In genomic region chr12:107086314-107086713, GRCh38 we compare ENCODE assay signal across 15 cellular contexts. TPM values are rescaled to one million over a fixed set of nuclear protein-coding genes. Genes with fewer than 3 reads are reported as not detected.
DNase-seq lines count a peak whose midpoint lies in the region; ATAC-seq and TF ChIP-seq lines count a peak whose summit lies in the region.
"Had no signal": no experiment of that assay in that cellular context is flagged by ENCODE, and none has a peak within 500 bp of the region (broad histone marks: within the 10 kb centered on the region; RNA-seq: fewer than 3 reads in every experiment).

No MANE protein-coding gene starts in this region.

- H3K27me3 Mint-ChIP-seq in H9 (ENCODE audit: low read depth) (peaks cover 2% of the 10 kb centered on the region; the same call in 1 of the 2 replicates), WTC11 (ENCODE audit: low read depth) (no peaks in the 10 kb centered on the region; the same call in 1 of the 2 replicates), nephron progenitor cell (ENCODE audit: low read depth, poor library complexity) (no peaks in the 10 kb centered on the region)

- H2BK5ac ChIP-seq in H9 (ENCODE audit: insufficient read length, low read length), result no peak overlapping the region

- H4K5ac ChIP-seq in H9 (ENCODE audit: insufficient read length, low read depth, low read length), result no peak overlapping the region

- no peak for DNase-seq in H9
- DNase-seq in WTC11 (ENCODE audit: low spot score), result no peak
- DNase-seq in nephron progenitor cell, result no peak
- DNase-seq in anterior cingulate cortex (lab: John Stamatoyannopoulos, UW), result no peak
- DNase-seq in SHP77 treated with DMSO at 0.1 percent for 48 hours (lab: John Stamatoyannopoulos, UW), result no peak
- DNase-seq in RKO (ENCODE audit: low spot score), result no peak
- DNase-seq in NCI-H2196 treated with DMSO at 0.1 percent for 48 hours (lab: John Stamatoyannopoulos, UW; ENCODE audit: unreplicated experiment), result no peak
- DNase-seq: Calu3; CD8-positive, alpha-beta T cell; DMS79 treated with DMSO at 0.1 percent for 48 hours; GM23248 had no signal

- no peak overlapping the region for H3K18ac ChIP-seq in H9 (ENCODE audit: insufficient read length, low read depth, low read length)

- POLR2A ChIA-PET in WTC11 (lab: Charles Lee), result no interaction called here

- no CpG with 5 or more reads among the region's 3 CpGs for WGBS in H9 (ENCODE audit: extremely low coverage, insufficient read length, low lambda C conversion rate)

- H3K4me2 ChIP-seq in H9 (ENCODE audit: insufficient read depth, insufficient read length, low read length), result no peak overlapping the region
- H3K4me2 ChIP-seq: BLaER1 treated with 17β-estradiol and CSF1 and Interleukin-3, amounts not matched to agents 10 nM and 100 nM had no signal

- CTCF ChIA-PET in WTC11 (lab: Charles Lee), result no interaction called here

- no peak overlapping the region for H3K56ac ChIP-seq in H9 (ENCODE audit: insufficient read length, low read depth, low read length)

- H2BK120ac ChIP-seq in H9 (ENCODE audit: low read depth, low read length, poor library complexity, severe bottlenecking), result no peak overlapping the region

- no peak overlapping the region for H2AFZ ChIP-seq in H9 (ENCODE audit: low read length)
- H2AFZ ChIP-seq: GM23248 had no signal

- no peak overlapping the region for H3T11ph ChIP-seq in H9 (ENCODE audit: low read length)

- H3K27ac ChIP-seq in H9 (ENCODE audit: insufficient read length, low read depth, low read length), result no peak overlapping the region
- H3K27ac ChIP-seq: BLaER1 treated with 17β-estradiol and CSF1 and Interleukin-3, amounts not matched to agents 10 nM and 100 nM; GM23248 had no signal

- no peak overlapping the region for H3K23ac ChIP-seq in H9 (ENCODE audit: insufficient read length, low read depth, low read length)

- H4K8ac ChIP-seq in H9 (replicated peaks; ENCODE audit: insufficient read length, low read depth, low read length), result no peak overlapping the region

- H3K9ac ChIP-seq in H9 (ENCODE audit: extremely low read depth, insufficient read length, low read length), result no peak overlapping the region
- H3K9ac ChIP-seq: BLaER1 treated with 17β-estradiol and CSF1 and Interleukin-3, amounts not matched to agents 10 nM and 100 nM; GM23248 had no signal

- peak; percentile 64 for ATAC-seq in WTC11
- ATAC-seq: CD8-positive, alpha-beta T cell; GM12878; HCT116 had no signal

- H3K27ac Mint-ChIP-seq in H9, result peak overlapping the region in 2 of 3 experiments; percentile 9 to 15; a peak in 2 of 7 replicates
- H3K27ac Mint-ChIP-seq in WTC11, result no peak overlapping the region
- peak overlapping the region; percentile 80 for H3K27ac Mint-ChIP-seq in nephron progenitor cell
- H3K27ac Mint-ChIP-seq: B cell; CD8-positive, alpha-beta T cell had no signal

- H3K4me1 ChIP-seq in H9 (ENCODE audit: insufficient read depth, low read length), result no peaks in the 10 kb centered on the region; the same call in 1 of the 2 replicates

- H2BK12ac ChIP-seq in H9 (ENCODE audit: insufficient read length, low read depth, low read length), result no peak overlapping the region

- H4K20me1 ChIP-seq in H9 (ENCODE audit: control insufficient read depth, insufficient read depth, insufficient read length), result no peaks in the 10 kb centered on the region

- no peak overlapping the region for H4K91ac ChIP-seq in H9 (ENCODE audit: insufficient read length, low read depth, low read length)

- H3K9me3 Mint-ChIP-seq in H9, result peaks cover 11 to 26% of the 10 kb centered on the region in 2 experiments
- H3K9me3 Mint-ChIP-seq in WTC11, result peaks cover 40% of the 10 kb centered on the region
- H3K9me3 Mint-ChIP-seq in nephron progenitor cell, result peaks cover 40% of the 10 kb centered on the region

- H3K79me1 ChIP-seq in H9 (ENCODE audit: insufficient read depth, low read depth, low read length, poor library complexity, severe bottlenecking), result peaks cover 2% of the 10 kb centered on the region

- no peaks in the 10 kb centered on the region for H3K23me2 ChIP-seq in H9 (ENCODE audit: insufficient read length, low read depth, low read length, poor library complexity, severe bottlenecking)

- H3K36me3 Mint-ChIP-seq in H9 (ENCODE audit: insufficient read depth in 1 of 3, low read depth in 3 of 3) (peaks cover 11 to 31% (median 24%) of the 10 kb centered on the region in 3 experiments), WTC11 (peaks cover 27% of the 10 kb centered on the region), nephron progenitor cell (ENCODE audit: low read depth) (peaks cover 54% of the 10 kb centered on the region)

- no peaks in the 10 kb centered on the region for H3K27me3 ChIP-seq in H9 (ENCODE audit: insufficient read depth, low read length)
- H3K27me3 ChIP-seq: BLaER1 treated with 17β-estradiol and CSF1 and Interleukin-3, amounts not matched to agents 10 nM and 100 nM had no signal

- no peaks in the 10 kb centered on the region for H3K9me3 ChIP-seq in H9 (ENCODE audit: control insufficient read depth, low read depth, low read length)

- H2AK5ac ChIP-seq in H9 (ENCODE audit: insufficient read length, low read length), result no peak overlapping the region

- peaks cover 4 to 8% of the 10 kb centered on the region in 2 experiments; a peak in 2 of 4 replicates for H3K4me1 Mint-ChIP-seq in H9
- H3K4me1 Mint-ChIP-seq in WTC11, result peaks cover 6% of the 10 kb centered on the region; the same call in 1 of the 2 replicates
- no peaks in the 10 kb centered on the region for H3K4me1 Mint-ChIP-seq in nephron progenitor cell
- H3K4me1 Mint-ChIP-seq: B cell had no signal

- no peak overlapping the region for H2BK20ac ChIP-seq in H9 (ENCODE audit: low read depth, low read length, poor library complexity, severe bottlenecking)

- no peak overlapping the region for H2BK15ac ChIP-seq in H9 (ENCODE audit: low read depth, low read length)

- H3K4ac ChIP-seq in H9 (ENCODE audit: low read depth, low read length), result no peak overlapping the region

- H3K79me2 ChIP-seq in H9 (ENCODE audit: insufficient read depth, low read length), result peaks cover 3% of the 10 kb centered on the region; the same call in 1 of the 2 replicates

- H3K4me3 Mint-ChIP-seq in H9, result no peak overlapping the region
- no peak overlapping the region for H3K4me3 Mint-ChIP-seq in WTC11
- H3K4me3 Mint-ChIP-seq in nephron progenitor cell, result no peak overlapping the region
- H3K4me3 Mint-ChIP-seq: B cell; CD8-positive, alpha-beta T cell had no signal

- no peak overlapping the region for H3K14ac ChIP-seq in H9 (ENCODE audit: insufficient read depth, low read length)

- TF ChIP-seq CTCF in H9 (conservative IDR thresholded peaks at IDR 0.05) (no peak), WTC11 (IDR thresholded peaks at IDR 0.05) (no peak), nephron progenitor cell (IDR thresholded peaks at IDR 0.05) (no peak)

TF ChIP-seq in WTC11, 78 proteins besides CTCF, POLR2A, EP300 and RAD21:
- TF ChIP-seq GABPB1 (CRISPR knock-in tag; IDR thresholded peaks at IDR 0.05) (no peak), MXD4 (CRISPR knock-in tag; IDR thresholded peaks at IDR 0.05; ENCODE audit: borderline replicate concordance) (no peak), MYBL2 (CRISPR knock-in tag; IDR thresholded peaks at IDR 0.05) (no peak), SP1 (CRISPR knock-in tag; conservative IDR thresholded peaks at IDR 0.05) (no peak), JAZF1 (CRISPR knock-in tag; IDR thresholded peaks at IDR 0.05) (no peak), E2F1 (CRISPR knock-in tag; IDR thresholded peaks at IDR 0.05) (no peak), GTF2I (CRISPR knock-in tag; conservative IDR thresholded peaks at IDR 0.05) (no peak), KAT7 (CRISPR knock-in tag; IDR thresholded peaks at IDR 0.05; ENCODE audit: borderline replicate concordance) (no peak), EMX1 (CRISPR knock-in tag; IDR thresholded peaks at IDR 0.05) (no peak), ELF4 (CRISPR knock-in tag; IDR thresholded peaks at IDR 0.05; ENCODE audit: low read depth) (no peak), ZNF317 (CRISPR knock-in tag; IDR thresholded peaks at IDR 0.05; ENCODE audit: borderline replicate concordance, low read depth) (no peak), NFYB (CRISPR knock-in tag; conservative IDR thresholded peaks at IDR 0.05; ENCODE audit: low read depth) (no peak)

RNA-seq across cellular contexts. Expression of gene CRY1, which starts 7.0 kb away (rescaled TPM):
- total RNA-seq in H9 (2021), result 23.5 and 25.7 TPM in 2 replicates
- total RNA-seq in WTC11 (2021), result 23.1 to 25.5 TPM (median 24.8 TPM) in 3 replicates
